Comparison of ENCODE assay signal across 2 cellular contexts in the genomic region with DNA sequence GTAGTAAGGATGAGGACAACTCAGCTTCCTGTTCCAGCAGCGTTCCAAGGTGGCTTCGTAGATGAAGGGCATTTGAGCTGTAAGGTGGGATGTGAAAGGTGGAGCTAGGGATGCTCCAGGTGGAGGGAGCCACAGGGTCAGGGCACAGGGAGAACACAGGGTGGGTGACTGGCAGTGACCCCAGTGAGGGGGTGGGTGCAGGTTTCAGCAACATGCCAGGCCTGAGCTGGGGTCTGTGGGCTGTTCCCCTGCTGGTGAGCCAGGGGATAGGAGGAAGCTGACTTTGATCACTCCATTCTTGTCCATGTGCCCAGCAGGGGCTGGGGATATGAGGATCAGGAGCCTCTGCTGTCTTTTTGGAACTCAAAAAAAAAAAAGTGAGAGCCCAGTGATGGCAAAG.
TF ChIP-seq lines count a peak whose summit lies in the region.

No MANE protein-coding gene starts in this region.

TF ChIP-seq in HCT116, 20 proteins besides CTCF, POLR2A, EP300 and RAD21:
- TF ChIP-seq EZH2phosphoT487 (IDR thresholded peaks at IDR 0.05; ENCODE audit: borderline replicate concordance) (no peak), ZNF274 (IDR thresholded peaks at IDR 0.05; ENCODE audit: low read depth, low read length) (no peak), ZFX (IDR thresholded peaks at IDR 0.05) (no peak), JUND (IDR thresholded peaks at IDR 0.05) (no peak), POLR2AphosphoS5 (IDR thresholded peaks at IDR 0.05; ENCODE audit: low read depth, low read length) (no peak), SIN3A (IDR thresholded peaks at IDR 0.05; ENCODE audit: low read depth) (no peak), FOSL1 (IDR thresholded peaks at IDR 0.05; ENCODE audit: low read depth) (no peak), CBX3 (IDR thresholded peaks at IDR 0.05; ENCODE audit: low read depth) (no peak), YY1 (IDR thresholded peaks at IDR 0.05; ENCODE audit: extremely low read depth, insufficient replicate concordance, low read depth, low read length) (no peak)
- TF ChIP-seq, protein P1, sequence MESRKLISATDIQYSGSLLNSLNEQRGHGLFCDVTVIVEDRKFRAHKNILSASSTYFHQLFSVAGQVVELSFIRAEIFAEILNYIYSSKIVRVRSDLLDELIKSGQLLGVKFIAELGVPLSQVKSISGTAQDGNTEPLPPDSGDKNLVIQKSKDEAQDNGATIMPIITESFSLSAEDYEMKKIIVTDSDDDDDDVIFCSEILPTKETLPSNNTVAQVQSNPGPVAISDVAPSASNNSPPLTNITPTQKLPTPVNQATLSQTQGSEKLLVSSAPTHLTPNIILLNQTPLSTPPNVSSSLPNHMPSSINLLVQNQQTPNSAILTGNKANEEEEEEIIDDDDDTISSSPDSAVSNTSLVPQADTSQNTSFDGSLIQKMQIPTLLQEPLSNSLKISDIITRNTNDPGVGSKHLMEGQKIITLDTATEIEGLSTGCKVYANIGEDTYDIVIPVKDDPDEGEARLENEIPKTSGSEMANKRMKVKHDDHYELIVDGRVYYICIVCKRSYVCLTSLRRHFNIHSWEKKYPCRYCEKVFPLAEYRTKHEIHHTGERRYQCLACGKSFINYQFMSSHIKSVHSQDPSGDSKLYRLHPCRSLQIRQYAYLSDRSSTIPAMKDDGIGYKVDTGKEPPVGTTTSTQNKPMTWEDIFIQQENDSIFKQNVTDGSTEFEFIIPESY (IDR thresholded peaks at IDR 0.05; ENCODE audit: extremely low read depth, insufficient replicate concordance, low read length): no peak

TF ChIP-seq in GM12878, 131 proteins besides CTCF, POLR2A, EP300 and RAD21:
- TF ChIP-seq YBX1 (IDR thresholded peaks at IDR 0.05) (no peak), STAT1 (conservative IDR thresholded peaks at IDR 0.05) (no peak), SMC3 (IDR thresholded peaks at IDR 0.05; ENCODE audit: borderline replicate concordance, low read length) (no peak), SKIL (IDR thresholded peaks at IDR 0.05; ENCODE audit: low read depth, poor library complexity, severe bottlenecking) (no peak), ATF3 (IDR thresholded peaks at IDR 0.05; ENCODE audit: borderline replicate concordance, extremely low read depth, low read depth, low read length) (no peak), GABPA (IDR thresholded peaks at IDR 0.05; ENCODE audit: low read depth) (no peak), SMARCA5 (IDR thresholded peaks at IDR 0.05) (no peak), ATF7 (IDR thresholded peaks at IDR 0.05; ENCODE audit: low read depth) (no peak), NR2C1 (IDR thresholded peaks at IDR 0.05) (no peak), RELA (IDR thresholded peaks at IDR 0.05; ENCODE audit: borderline replicate concordance, partially characterized antibody) (no peak), GATAD2B (conservative IDR thresholded peaks at IDR 0.05; ENCODE audit: low read depth) (no peak), RAD51 (IDR thresholded peaks at IDR 0.05) (no peak), NBN (IDR thresholded peaks at IDR 0.05) (no peak), SUPT20H (IDR thresholded peaks at IDR 0.05; ENCODE audit: borderline replicate concordance, control insufficient read depth, low read depth, low read length) (no peak), CBX5 (IDR thresholded peaks at IDR 0.05; ENCODE audit: low read depth) (no peak), E4F1 (IDR thresholded peaks at IDR 0.05; ENCODE audit: borderline replicate concordance, partially characterized antibody) (no peak), MYB (IDR thresholded peaks at IDR 0.05; ENCODE audit: borderline replicate concordance, low read depth, low read length) (no peak), MTA3 (IDR thresholded peaks at IDR 0.05; ENCODE audit: borderline replicate concordance, low read length) (no peak)
- TF ChIP-seq, protein P2, sequence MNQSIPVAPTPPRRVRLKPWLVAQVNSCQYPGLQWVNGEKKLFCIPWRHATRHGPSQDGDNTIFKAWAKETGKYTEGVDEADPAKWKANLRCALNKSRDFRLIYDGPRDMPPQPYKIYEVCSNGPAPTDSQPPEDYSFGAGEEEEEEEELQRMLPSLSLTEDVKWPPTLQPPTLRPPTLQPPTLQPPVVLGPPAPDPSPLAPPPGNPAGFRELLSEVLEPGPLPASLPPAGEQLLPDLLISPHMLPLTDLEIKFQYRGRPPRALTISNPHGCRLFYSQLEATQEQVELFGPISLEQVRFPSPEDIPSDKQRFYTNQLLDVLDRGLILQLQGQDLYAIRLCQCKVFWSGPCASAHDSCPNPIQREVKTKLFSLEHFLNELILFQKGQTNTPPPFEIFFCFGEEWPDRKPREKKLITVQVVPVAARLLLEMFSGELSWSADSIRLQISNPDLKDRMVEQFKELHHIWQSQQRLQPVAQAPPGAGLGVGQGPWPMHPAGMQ (IDR thresholded peaks at IDR 0.05; ENCODE audit: borderline replicate concordance): no peak
TF ChIP-seq in GM12878: peak in this region for 0.
